ENCODE assay signal across 8 cellular contexts in the genomic region with DNA sequence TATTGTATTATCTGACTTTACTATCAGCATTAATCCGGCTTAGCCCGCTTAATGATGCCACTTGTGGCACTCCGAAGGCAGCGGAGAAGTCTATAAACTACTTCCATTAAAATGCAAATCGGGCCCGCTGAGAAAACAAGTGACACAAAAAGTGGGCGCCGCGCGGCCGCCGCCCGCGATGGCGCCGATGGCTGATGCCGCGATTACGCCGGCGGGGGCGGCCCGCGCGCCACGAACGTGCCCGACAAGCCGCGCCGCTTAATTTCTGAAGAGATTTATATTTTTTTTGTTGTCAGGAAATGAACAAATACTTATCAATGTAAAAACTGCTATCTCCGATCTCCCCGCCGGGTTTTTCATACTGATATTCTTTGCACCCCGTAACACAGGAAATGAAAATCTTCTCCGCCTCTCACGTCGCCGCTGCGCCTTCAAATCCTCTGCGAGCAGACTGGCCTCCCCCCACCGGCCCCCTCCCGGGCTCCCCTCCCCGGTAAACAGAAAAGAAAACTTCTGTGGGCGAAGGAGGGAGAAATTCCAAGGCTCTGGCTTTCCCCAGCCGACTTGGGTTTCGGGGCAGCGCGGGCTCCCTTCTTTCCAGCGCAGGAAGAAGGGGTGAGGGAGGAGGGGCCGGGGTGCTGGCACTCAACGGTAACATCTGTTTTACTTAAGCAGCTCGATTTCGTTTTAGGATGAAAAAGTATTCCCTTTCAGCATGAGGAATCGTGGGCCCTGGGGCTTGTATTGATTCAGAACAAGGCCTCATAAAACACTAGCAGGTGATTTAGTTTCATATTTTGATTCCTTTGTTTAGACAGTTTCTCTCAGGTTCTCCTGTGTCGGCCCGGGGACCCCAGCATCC.
DNase-seq lines count a peak whose midpoint lies in the region; ATAC-seq and TF ChIP-seq lines count a peak whose summit lies in the region.

No MANE protein-coding gene starts in this region.

- intact Hi-C loops in activated T-helper 1 cell treated with anti-CD3 and anti-CD28 coated beads, Interleukin-12 subunit alpha, Interleukin-12 subunit beta, Interleukin-2, Interleukin-4 antibody, amounts not matched to agents 30 ng/mL and 10 ng/mL and 1 ng/mL, durations not matched to agents 14 hours and 24 hours and 36 hours (cut with micrococcal nuclease) = loop anchor here (1.0 to 5.0 kb wide), 5 partner anchors 88 to 1057 kb away; partner anchors contain the start of genes C2orf76, CCDC93, DBI and DDX18

- H3K4me3 Mint-ChIP-seq in activated T-helper 1 cell treated with anti-CD3 and anti-CD28 coated beads, Interleukin-12 subunit alpha, Interleukin-12 subunit beta, Interleukin-2, Interleukin-4 antibody, amounts not matched to agents 30 ng/mL and 10 ng/mL and 1 ng/mL, durations not matched to agents 14 hours and 24 hours and 36 hours = peak overlapping the region; percentile 83
- peak overlapping the region; percentile 73 for H3K4me3 Mint-ChIP-seq in osteocyte (ENCODE audit: unreplicated experiment)

- 2% methylated on average over 57 of the region's 57 CpGs for WGBS in suprapubic skin

- no peaks in the 10 kb centered on the region for H3K4me1 Mint-ChIP-seq in activated T-helper 1 cell treated with anti-CD3 and anti-CD28 coated beads, Interleukin-12 subunit alpha, Interleukin-12 subunit beta, Interleukin-2, Interleukin-4 antibody, amounts not matched to agents 30 ng/mL and 10 ng/mL and 1 ng/mL, durations not matched to agents 14 hours and 24 hours and 36 hours (ENCODE audit: low read depth)
- H3K4me1 Mint-ChIP-seq in osteocyte (ENCODE audit: unreplicated experiment) = peaks cover 4% of the 10 kb centered on the region

- H3K36me3 ChIP-seq in suprapubic skin = no peaks in the 10 kb centered on the region

- H3K4me3 ChIP-seq in foreskin fibroblast (ENCODE audit: low read depth in 1 of 2, low read length in 2 of 2) = peak overlapping the region; percentile 50 to 62
- peak overlapping the region; percentile 54 for H3K4me3 ChIP-seq in suprapubic skin

- H3K27me3 Mint-ChIP-seq in activated T-helper 1 cell treated with anti-CD3 and anti-CD28 coated beads, Interleukin-12 subunit alpha, Interleukin-12 subunit beta, Interleukin-2, Interleukin-4 antibody, amounts not matched to agents 30 ng/mL and 10 ng/mL and 1 ng/mL, durations not matched to agents 14 hours and 24 hours and 36 hours (ENCODE audit: insufficient read depth) = peaks cover 26% of the 10 kb centered on the region
- H3K27me3 Mint-ChIP-seq in osteocyte (ENCODE audit: unreplicated experiment) = peaks cover 16% of the 10 kb centered on the region

- H3K27ac ChIP-seq in suprapubic skin = peak overlapping the region; percentile 86

- ATAC-seq in GM21447 (IDR thresholded peaks at IDR 0.05; ENCODE audit: unreplicated experiment) = peak; percentile 57

- no peaks in the 10 kb centered on the region for H3K9me3 Mint-ChIP-seq in activated T-helper 1 cell treated with anti-CD3 and anti-CD28 coated beads, Interleukin-12 subunit alpha, Interleukin-12 subunit beta, Interleukin-2, Interleukin-4 antibody, amounts not matched to agents 30 ng/mL and 10 ng/mL and 1 ng/mL, durations not matched to agents 14 hours and 24 hours and 36 hours
- no peaks in the 10 kb centered on the region for H3K9me3 Mint-ChIP-seq in osteocyte (ENCODE audit: unreplicated experiment)

- H3K36me3 Mint-ChIP-seq in activated T-helper 1 cell treated with anti-CD3 and anti-CD28 coated beads, Interleukin-12 subunit alpha, Interleukin-12 subunit beta, Interleukin-2, Interleukin-4 antibody, amounts not matched to agents 30 ng/mL and 10 ng/mL and 1 ng/mL, durations not matched to agents 14 hours and 24 hours and 36 hours (ENCODE audit: low read depth) = peaks cover 2% of the 10 kb centered on the region
- no peaks in the 10 kb centered on the region for H3K36me3 Mint-ChIP-seq in osteocyte (ENCODE audit: unreplicated experiment)

- peaks cover 11% of the 10 kb centered on the region for H3K4me1 ChIP-seq in suprapubic skin

- TF ChIP-seq POLR2A in suprapubic skin (IDR thresholded peaks at IDR 0.05) = no peak

- no peaks in the 10 kb centered on the region for H3K9me3 ChIP-seq in suprapubic skin

- peak; percentile 75 for DNase-seq in D341Med (ENCODE audit: low spot score)
- peak; percentile 16 for DNase-seq in NCI-H510A (lab: John Stamatoyannopoulos, UW)
- peak; percentile 55 for DNase-seq in activated T-helper 1 cell treated with anti-CD3 and anti-CD28 coated beads, Interleukin-12 subunit alpha, Interleukin-12 subunit beta, Interleukin-2, Interleukin-4 antibody, amounts not matched to agents 30 ng/mL and 10 ng/mL and 1 ng/mL, durations not matched to agents 14 hours and 24 hours and 36 hours (ENCODE audit: low spot score)
- peak; percentile 41 to 77 for DNase-seq in foreskin fibroblast
- no peak for DNase-seq in osteocyte (ENCODE audit: extremely low spot score, unreplicated experiment)
- peak; percentile 68 to 82 for DNase-seq in suprapubic skin (ENCODE audit: low spot score in 2 of 2)
- DNase-seq in HuH-7.5 (ENCODE audit: low spot score) = no peak

- TF ChIP-seq EP300 in suprapubic skin (IDR thresholded peaks at IDR 0.05) = no peak

- H3K27me3 ChIP-seq in suprapubic skin = no peaks in the 10 kb centered on the region

- TF ChIP-seq CTCF in foreskin fibroblast (IDR thresholded peaks at IDR 0.05; ENCODE audit: low read depth, low read length) (no peak), osteocyte (IDR thresholded peaks at IDR 0.05) (no peak), suprapubic skin (IDR thresholded peaks at IDR 0.05) (no peak)

- peak overlapping the region; percentile 89 for H3K27ac Mint-ChIP-seq in activated T-helper 1 cell treated with anti-CD3 and anti-CD28 coated beads, Interleukin-12 subunit alpha, Interleukin-12 subunit beta, Interleukin-2, Interleukin-4 antibody, amounts not matched to agents 30 ng/mL and 10 ng/mL and 1 ng/mL, durations not matched to agents 14 hours and 24 hours and 36 hours
- peak overlapping the region; percentile 27 for H3K27ac Mint-ChIP-seq in osteocyte (ENCODE audit: unreplicated experiment)

Comparison
In these comparisons a context has a peak if more than half of its experiments do, and no peak if none do; other contexts are left out.
1. DNase-seq: peak in D341Med (single experiment), NCI-H510A (single experiment), activated T-helper 1 cell treated with anti-CD3 and anti-CD28 coated beads, Interleukin-12 subunit alpha, Interleukin-12 subunit beta, Interleukin-2, Interleukin-4 antibody, amounts not matched to agents 30 ng/mL and 10 ng/mL and 1 ng/mL, durations not matched to agents 14 hours and 24 hours and 36 hours (single experiment), foreskin fibroblast (2 of 2) and suprapubic skin (2 of 2); none in osteocyte (single experiment) and HuH-7.5 (single experiment).